In genomic region chr9:127528407-127529251, GRCh38 we compare ENCODE assay signal across 13 cellular contexts.
DNase-seq lines count a peak whose midpoint lies in the region; ATAC-seq and TF ChIP-seq lines count a peak whose summit lies in the region.
"Had no signal": no experiment of that assay in that cellular context is flagged by ENCODE, and none has a peak within 500 bp of the region (broad histone marks: within the 10 kb centered on the region; RNA-seq: fewer than 3 reads in every experiment).

No MANE protein-coding gene starts in this region.

- peak; percentile 60 for DNase-seq in Right ventricle myocardium inferior (ENCODE audit: missing footprints)
- DNase-seq in cardiac septum (ENCODE audit: low spot score): no peak
- no peak for DNase-seq in esophagus muscularis mucosa (ENCODE audit: extremely low spot score)
- DNase-seq in neuronal stem cell (ENCODE audit: low spot score): no peak
- DNase-seq in activated effector memory CD4-positive, alpha-beta T cell treated with Interleukin-2 at 50 U/mL for 16 hours: no peak
- no peak for DNase-seq in activated CD4-positive, alpha-beta T cell treated with anti-CD3 and anti-CD28 coated beads, Interleukin-2, amount 50 U/mL, for 1 hour
- no peak for DNase-seq in activated CD4-positive, CD25-positive, alpha-beta regulatory T cell (lab: John Stamatoyannopoulos, UW)
- DNase-seq: activated naive CD8-positive, alpha-beta T cell treated with anti-CD3 and anti-CD28 coated beads for 36 hours; immature natural killer cell; KBM-7; NCI-H526 treated with DMSO at 0.1 percent for 48 hours; occipital lobe had no signal

- H3K4me1 ChIP-seq in esophagus muscularis mucosa: peaks cover 8 to 41% (median 39%) of the 10 kb centered on the region in 4 donors
- H3K4me1 ChIP-seq in neuronal stem cell (ENCODE audit: control insufficient read depth in 2 of 2, insufficient read depth in 1 of 2, low read depth in 1 of 2, low read length in 2 of 2): peaks cover 11 to 17% of the 10 kb centered on the region in 2 donors

- H2BK5ac ChIP-seq in neuronal stem cell (ENCODE audit: low read length): no peak overlapping the region

- WGBS in esophagus muscularis mucosa: 58% methylated on average over 13 of the region's 15 CpGs
- no CpG with 5 or more reads among the region's 15 CpGs for WGBS in neuronal stem cell (ENCODE audit: extremely low coverage in 2 of 2, insufficient read length in 2 of 2, insufficient replicate concordance in 1 of 2), 2 donors

- no peak overlapping the region for H2BK15ac ChIP-seq in neuronal stem cell (ENCODE audit: low read length)

- intact Hi-C loops in Right ventricle myocardium inferior (cut with DNase I) (loop anchor here (2.0 kb wide), 1 partner anchor 40 kb away; a partner anchor contains a TSS), cardiac septum (cut with DNase I) (no loop called here), esophagus muscularis mucosa (cut with DNase I) (no loop called here)

- peak; percentile 64 for ATAC-seq in Right ventricle myocardium inferior
- no peak for ATAC-seq in GM19467 (IDR thresholded peaks at IDR 0.05; ENCODE audit: unreplicated experiment)

- peaks cover 0 to 9% (median 4%) of the 10 kb centered on the region in 4 donors for H3K9me3 ChIP-seq in esophagus muscularis mucosa
- peaks cover 12 to 24% of the 10 kb centered on the region in 2 donors for H3K9me3 ChIP-seq in neuronal stem cell (replicated peaks in 1 of 2; ENCODE audit: control insufficient read depth in 2 of 2, insufficient read depth in 1 of 2, low read depth in 1 of 2, low read length in 2 of 2)

- no peak overlapping the region for H3K4ac ChIP-seq in neuronal stem cell (ENCODE audit: low read length)

- H2AK5ac ChIP-seq in neuronal stem cell (ENCODE audit: low read depth, low read length): peak overlapping the region; percentile 68

- H3K14ac ChIP-seq in neuronal stem cell (ENCODE audit: low read length): peak overlapping the region; percentile 21

- peaks cover 24 to 74% (median 60%) of the 10 kb centered on the region in 4 donors for H3K36me3 ChIP-seq in esophagus muscularis mucosa
- H3K36me3 ChIP-seq in neuronal stem cell (replicated peaks in 1 of 2; ENCODE audit: control insufficient read depth in 2 of 2, insufficient read depth in 2 of 2, low read length in 2 of 2): peaks cover 2 to 21% of the 10 kb centered on the region in 2 donors

- no peak overlapping the region for H4K91ac ChIP-seq in neuronal stem cell (ENCODE audit: low read depth, low read length, poor library complexity)

- H2BK120ac ChIP-seq in neuronal stem cell (ENCODE audit: low read depth, low read length): no peak overlapping the region

- H3K4me3 ChIP-seq in esophagus muscularis mucosa (no peak overlapping the region), neuronal stem cell (ENCODE audit: low read length in 2 of 2) (no peak overlapping the region)

- no peak for TF ChIP-seq EP300 in esophagus muscularis mucosa (IDR thresholded peaks at IDR 0.05)

- peak overlapping the region; percentile 60 for H3K18ac ChIP-seq in neuronal stem cell (ENCODE audit: low read length)

- H3K27ac ChIP-seq in esophagus muscularis mucosa (replicated peaks in 1 of 4) (peak overlapping the region; percentile 16 to 58 (median 32)), neuronal stem cell (replicated peaks; ENCODE audit: low read length) (peak overlapping the region; percentile 17)

- TF ChIP-seq POLR2A in esophagus muscularis mucosa (IDR thresholded peaks at IDR 0.05; ENCODE audit: low read depth): no peak

- no peak overlapping the region for H4K8ac ChIP-seq in neuronal stem cell (ENCODE audit: low read depth, low read length)

- H2BK12ac ChIP-seq in neuronal stem cell (ENCODE audit: low read length): no peak overlapping the region

- H3K4me2 ChIP-seq in neuronal stem cell (ENCODE audit: insufficient read depth, low read length, poor library complexity, severe bottlenecking): no peak overlapping the region

- H3K23ac ChIP-seq in neuronal stem cell (ENCODE audit: low read depth, low read length, poor library complexity): no peak overlapping the region

- peak overlapping the region; percentile 70 for H2AFZ ChIP-seq in neuronal stem cell (ENCODE audit: low read length)

- no peak for TF ChIP-seq CTCF in esophagus muscularis mucosa (IDR thresholded peaks at IDR 0.05)

- H3K79me1 ChIP-seq in neuronal stem cell (ENCODE audit: low read depth, low read length): peaks cover 5% of the 10 kb centered on the region

- H3K27me3 ChIP-seq in esophagus muscularis mucosa (no peaks in the 10 kb centered on the region), neuronal stem cell (ENCODE audit: control insufficient read depth in 3 of 3, insufficient read depth in 3 of 3, low read depth in 1 of 3, low read length in 3 of 3) (no peaks in the 10 kb centered on the region)

- no peak overlapping the region for H3K9ac ChIP-seq in neuronal stem cell (ENCODE audit: low read depth, low read length, poor library complexity)
